34 cellular contexts compared by ENCODE assay signal in genomic region chr5:64864171-64864570, GRCh38.
A peak's percentile ranks its signal among the peaks of the same experiment; 100 is the strongest.
DNase-seq lines count a peak whose midpoint lies in the region; FAIRE-seq and TF ChIP-seq lines count a peak whose summit lies in the region.
"Had no signal": no experiment of that assay in that cellular context is flagged by ENCODE, and none has a peak within 500 bp of the region (broad histone marks: within the 10 kb centered on the region; RNA-seq: fewer than 3 reads in every experiment).

No MANE protein-coding gene starts in this region.

- intact Hi-C loops in thyroid gland (cut with DNase I): no loop called here

- H3K36me3 ChIP-seq in neural progenitor cell (no peaks in the 10 kb centered on the region), parathyroid adenoma (ENCODE audit: control insufficient read depth, insufficient read depth, low read length) (no peaks in the 10 kb centered on the region), thyroid gland (no peaks in the 10 kb centered on the region)
- H3K36me3 ChIP-seq: BE2C had no signal

- 58 to 69% methylated on average over 2 of the region's 2 CpGs for WGBS in thyroid gland, 2 donors

- peak overlapping the region; percentile 46 for H3K27ac Mint-ChIP-seq in neural progenitor cell
- H3K27ac Mint-ChIP-seq: B cell; CD4-positive, alpha-beta memory T cell; CD4-positive, alpha-beta T cell; CD4-positive, CD25-positive, alpha-beta regulatory T cell; CD8-positive, alpha-beta memory T cell; CD8-positive, alpha-beta T cell had no signal

- DNase-seq in neural progenitor cell (ENCODE audit: low spot score) (no peak), thyroid gland (peak; percentile 53 to 55), A172 (ENCODE audit: low spot score) (no peak), amygdala (lab: John Stamatoyannopoulos, UW) (no peak), H54 (ENCODE audit: insufficient read length, low spot score) (no peak)
- DNase-seq: 8988T; ACHN; AML-193; BE2C; C1 segment of cervical spinal cord; Caco-2; Calu3; CD4-positive, alpha-beta memory T cell; CD4-positive, alpha-beta T cell; CD4-positive, CD25-positive, alpha-beta regulatory T cell; CD8-positive, alpha-beta memory T cell; CD8-positive, alpha-beta T cell; COR-L47; DMS 273 treated with DMSO at 0.1 percent for 48 hours; DMS153; DMS53; DMS79; DMS79 treated with DMSO at 0.1 percent for 48 hours; DND-41; EL had no signal

- no peak for FAIRE-seq in H54 (lab: Jason Lieb, UNC)
- FAIRE-seq: A549, D721Med had no signal

- H3K9me3 ChIP-seq in neural progenitor cell (ENCODE audit: low read depth) (no peaks in the 10 kb centered on the region), parathyroid adenoma (ENCODE audit: control insufficient read depth, low read length) (no peaks in the 10 kb centered on the region), thyroid gland (no peaks in the 10 kb centered on the region)
- H3K9me3 ChIP-seq: A549; BE2C; BLaER1; BLaER1 treated with 17β-estradiol and CSF1 and Interleukin-3, amounts not matched to agents 10 nM and 100 nM; Caco-2 had no signal

- peaks cover 7% of the 10 kb centered on the region for H3K36me3 Mint-ChIP-seq in neural progenitor cell

- H3K4me1 ChIP-seq in neural progenitor cell: peaks cover 8% of the 10 kb centered on the region
- H3K4me1 ChIP-seq in parathyroid adenoma: peaks cover 3% of the 10 kb centered on the region
- H3K4me1 ChIP-seq in thyroid gland: peaks cover 0 to 6% of the 10 kb centered on the region in 2 donors
- H3K4me1 ChIP-seq: BLaER1; BLaER1 treated with 17β-estradiol and CSF1 and Interleukin-3, amounts not matched to agents 10 nM and 100 nM; Caco-2 had no signal

- H2AFZ ChIP-seq in neural progenitor cell (replicated peaks) (no peak overlapping the region), parathyroid adenoma (no peak overlapping the region)

- H3K4me2 ChIP-seq in neural progenitor cell (no peak overlapping the region), parathyroid adenoma (ENCODE audit: low read length) (peak overlapping the region; percentile 14)
- H3K4me2 ChIP-seq: A549; BLaER1; BLaER1 treated with 17β-estradiol and CSF1 and Interleukin-3, amounts not matched to agents 10 nM and 100 nM had no signal

- H3K9me3 Mint-ChIP-seq in neural progenitor cell: no peaks in the 10 kb centered on the region
- H3K9me3 Mint-ChIP-seq: CD4-positive, alpha-beta memory T cell; CD4-positive, alpha-beta T cell; CD4-positive, CD25-positive, alpha-beta regulatory T cell; CD8-positive, alpha-beta memory T cell; CD8-positive, alpha-beta T cell had no signal

- H4K20me1 ChIP-seq in neural progenitor cell (ENCODE audit: low read depth): no peaks in the 10 kb centered on the region
- H4K20me1 ChIP-seq: BLaER1; BLaER1 treated with 17β-estradiol and CSF1 and Interleukin-3, amounts not matched to agents 10 nM and 100 nM had no signal

- H3K27ac ChIP-seq in neural progenitor cell (no peak overlapping the region), parathyroid adenoma (no peak overlapping the region), thyroid gland (no peak overlapping the region)
- H3K27ac ChIP-seq: 22Rv1; A549; BLaER1; BLaER1 treated with 17β-estradiol and CSF1 and Interleukin-3, amounts not matched to agents 10 nM and 100 nM; C4-2B had no signal

- peaks cover 9% of the 10 kb centered on the region for H3F3A ChIP-seq in neural progenitor cell (ENCODE audit: low read depth)

- H3K4me1 Mint-ChIP-seq in neural progenitor cell: peaks cover 3% of the 10 kb centered on the region
- H3K4me1 Mint-ChIP-seq: B cell; CD14-positive monocyte; CD4-positive, alpha-beta memory T cell; CD8-positive, alpha-beta memory T cell had no signal

- H3K4me3 Mint-ChIP-seq in neural progenitor cell: no peak overlapping the region
- H3K4me3 Mint-ChIP-seq: B cell; CD14-positive monocyte; CD4-positive, alpha-beta memory T cell; CD4-positive, alpha-beta T cell; CD4-positive, CD25-positive, alpha-beta regulatory T cell; CD8-positive, alpha-beta memory T cell; CD8-positive, alpha-beta T cell had no signal

- H3K9ac ChIP-seq in neural progenitor cell (no peak overlapping the region), parathyroid adenoma (no peak overlapping the region)
- H3K9ac ChIP-seq: BLaER1; BLaER1 treated with 17β-estradiol and CSF1 and Interleukin-3, amounts not matched to agents 10 nM and 100 nM had no signal

- H3K4me3 ChIP-seq in neural progenitor cell (no peak overlapping the region), parathyroid adenoma (ENCODE audit: low read depth, low read length) (no peak overlapping the region), thyroid gland (replicated peaks in 1 of 3) (no peak overlapping the region)
- H3K4me3 ChIP-seq: A549; BLaER1; BLaER1 treated with 17β-estradiol and CSF1 and Interleukin-3, amounts not matched to agents 10 nM and 100 nM had no signal

- H3K79me2 ChIP-seq in neural progenitor cell (ENCODE audit: low read depth): no peaks in the 10 kb centered on the region
- H3K79me2 ChIP-seq in parathyroid adenoma: no peaks in the 10 kb centered on the region

- H3K27me3 ChIP-seq in neural progenitor cell (no peaks in the 10 kb centered on the region), parathyroid adenoma (ENCODE audit: control insufficient read depth, insufficient read depth, low read length) (no peaks in the 10 kb centered on the region), thyroid gland (no peaks in the 10 kb centered on the region)
- H3K27me3 ChIP-seq: BE2C; BLaER1; BLaER1 treated with 17β-estradiol and CSF1 and Interleukin-3, amounts not matched to agents 10 nM and 100 nM had no signal

- no peak for TF ChIP-seq POLR2A in thyroid gland (IDR thresholded peaks at IDR 0.05)
- TF ChIP-seq POLR2A in H54 (IDR thresholded peaks at IDR 0.05; ENCODE audit: low read depth, low read length): no peak

- H3K27me3 Mint-ChIP-seq in neural progenitor cell (ENCODE audit: insufficient read depth, low read depth): peaks cover 4% of the 10 kb centered on the region
- H3K27me3 Mint-ChIP-seq: B cell; CD4-positive, alpha-beta memory T cell; CD4-positive, alpha-beta T cell; CD4-positive, CD25-positive, alpha-beta regulatory T cell; CD8-positive, alpha-beta memory T cell had no signal

- TF ChIP-seq CTCF in neural progenitor cell (IDR thresholded peaks at IDR 0.05): no peak
- no peak for TF ChIP-seq CTCF in parathyroid adenoma (IDR thresholded peaks at IDR 0.05)
- no peak for TF ChIP-seq CTCF in thyroid gland (IDR thresholded peaks at IDR 0.05)

Comparison
In these comparisons a context has a peak if more than half of its experiments do, and no peak if none do; other contexts are left out.
1. DNase-seq: peak in thyroid gland (2 of 2); none in neural progenitor cell (single experiment), A172 (single experiment), amygdala (0 of 56) and H54 (single experiment).